31 cellular contexts compared by ENCODE assay signal in the genomic region with DNA sequence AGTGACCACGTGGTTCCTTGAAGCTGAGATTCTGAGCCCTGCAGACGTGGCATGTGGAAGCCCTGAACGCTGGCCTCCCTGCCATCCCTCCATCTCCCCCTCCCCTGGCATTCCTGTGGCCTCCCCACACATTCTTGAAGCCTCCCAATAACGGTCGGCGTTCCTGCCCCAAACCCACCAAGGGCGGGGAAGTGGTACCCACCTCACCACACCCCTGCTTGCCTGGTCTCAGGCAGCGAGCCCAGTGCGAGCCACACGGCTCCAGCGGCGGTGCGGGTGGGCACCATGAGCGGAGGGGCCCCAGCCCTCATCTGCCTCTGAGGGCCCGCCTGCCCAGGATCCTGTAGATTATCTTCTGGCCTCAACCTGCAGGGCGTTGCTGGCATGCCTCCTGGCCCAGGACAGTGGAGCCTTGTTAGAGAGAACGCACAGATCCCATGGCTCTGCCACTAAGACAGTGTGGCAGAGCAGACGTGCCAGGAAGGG. TPM values are rescaled to one million over a fixed set of nuclear protein-coding genes. Genes with fewer than 3 reads are reported as not detected.
DNase-seq lines count a peak whose midpoint lies in the region; ATAC-seq, FAIRE-seq and TF ChIP-seq lines count a peak whose summit lies in the region.
"Had no signal": no experiment of that assay in that cellular context is flagged by ENCODE, and none has a peak within 500 bp of the region (broad histone marks: within the 10 kb centered on the region; RNA-seq: fewer than 3 reads in every experiment).

No MANE protein-coding gene starts in this region.

- ATAC-seq in GM18498 (IDR thresholded peaks at IDR 0.05; ENCODE audit: unreplicated experiment) = no peak
- ATAC-seq: left lung; stimulated activated effector memory CD8-positive, alpha-beta T cell treated with anti-CD3 and anti-CD28 coated beads, Interleukin-12 subunit alpha, Interleukin-12 subunit beta, amount 100 ng/mL, for 72 hours had no signal

- WGBS in tibial nerve, 2 donors = 79 to 82% methylated on average over 18 of the region's 18 CpGs

- H3K27me3 ChIP-seq in SJCRH30 (peaks cover 15% of the 10 kb centered on the region; the same call in 1 of the 2 replicates), tibial nerve (no peaks in the 10 kb centered on the region)
- H3K27me3 ChIP-seq: cardiac muscle cell, upper lobe of left lung had no signal

- H3K36me3 ChIP-seq in SJCRH30 = no peaks in the 10 kb centered on the region
- no peaks in the 10 kb centered on the region for H3K36me3 ChIP-seq in tibial nerve
- H3K36me3 ChIP-seq: cardiac muscle cell, left lung, neutrophil, prostate gland, upper lobe of left lung had no signal

- FAIRE-seq in GM19239 (lab: Jason Lieb, UNC) = no peak

- H3K4me3 ChIP-seq in SJCRH30 = no peak overlapping the region
- H3K4me3 ChIP-seq in tibial nerve = no peak overlapping the region
- H3K4me3 ChIP-seq: cardiac muscle cell, coronary artery, left lung, prostate gland, upper lobe of left lung had no signal

- H3K9me3 ChIP-seq in SJCRH30 (replicated peaks) (no peaks in the 10 kb centered on the region), tibial nerve (no peaks in the 10 kb centered on the region)
- H3K9me3 ChIP-seq: left lung, neutrophil, prostate gland, SK-N-SH, upper lobe of left lung had no signal

- TF ChIP-seq CTCF in tibial nerve (IDR thresholded peaks at IDR 0.05) = no peak

- TF ChIP-seq EP300 in tibial nerve (IDR thresholded peaks at IDR 0.05) = no peak

- peaks cover 4% of the 10 kb centered on the region; the same call in 1 of the 2 replicates for H3K4me1 ChIP-seq in SJCRH30
- peaks cover 0 to 49% (median 7%) of the 10 kb centered on the region in 4 donors for H3K4me1 ChIP-seq in tibial nerve
- H3K4me1 ChIP-seq: prostate gland had no signal

- TF ChIP-seq POLR2A in tibial nerve (IDR thresholded peaks at IDR 0.05) = no peak

- DNase-seq in HS-27A (ENCODE audit: low read depth) = peak; percentile 88
- peak; percentile 26 to 42 for DNase-seq in SJCRH30
- peak; percentile 83 for DNase-seq in myocyte (ENCODE audit: low read depth)
- DNase-seq in tibial nerve (ENCODE audit: low spot score in 2 of 2) = no peak
- DNase-seq in SW 1271 (lab: John Stamatoyannopoulos, UW) = no peak
- no peak for DNase-seq in GM19239 (ENCODE audit: insufficient read length, low spot score)
- DNase-seq: activated CD4-positive, alpha-beta memory T cell treated with anti-CD3 and anti-CD28 coated beads, Interleukin-2, amount 10 ng/mL, durations not matched to agents 7 days and 5 days; anterior cingulate cortex; C1 segment of cervical spinal cord; effector memory CD4-positive, alpha-beta T cell; GDM1; glutamatergic neuron; left lung; NCI-H1092; NCI-H1694 treated with DMSO at 0.1 percent for 48 hours; NCI-H2171 treated with DMSO at 0.1 percent for 48 hours; NCI-H510A; OCI-M1; SK-N-SH; stimulated activated CD4-positive, alpha-beta T cell treated with anti-CD3 and anti-CD28 coated beads, Interleukin-15, amount 100 ng/mL, for 24 hours; stimulated activated CD4-positive, alpha-beta T cell treated with anti-CD3 and anti-CD28 coated beads, Interleukin-4, amount 100 ng/mL, for 4 hours had no signal

- H3K27ac ChIP-seq in SJCRH30 (no peak overlapping the region), tibial nerve (peak overlapping the region in 3 of 4 donors; percentile 20 to 76 (median 70))
- H3K27ac ChIP-seq: cardiac muscle cell, coronary artery, left lung, neutrophil, prostate gland, upper lobe of left lung had no signal

RNA-seq across cellular contexts. Expression of gene PRELP, which starts 20.6 kb away (rescaled TPM):
- not detected in 2 replicates for total RNA-seq in SJCRH30 (2014; rRNA removed; shearing (Covaris generic))
- total RNA-seq in myocyte (0.11 and 0.31 TPM in 2 replicates), tibial nerve (100 to 1,000 TPM; 108 to 291 (median 153) TPM)
- 1.2 TPM for polyA plus RNA-seq in myocyte (2012)
- total RNA-seq: activated CD4-positive, alpha-beta memory T cell treated with anti-CD3 and anti-CD28 coated beads, Interleukin-2, amount 10 ng/mL, durations not matched to agents 7 days and 5 days; activated T-helper 2 cell treated with anti-CD3 and anti-CD28 coated beads, Interferon-gamma antibody, Interleukin-2, Interleukin-4, amounts not matched to agents 10 μg/mL and 5 μg/mL and 100 μg/mL, durations not matched to agents 14 hours and 24 hours and 36 hours; cardiac muscle cell; epithelial cell of proximal tubule had no signal

RNA-seq across cellular contexts. Expression of gene OPTC, which starts 38.9 kb away (rescaled TPM):
- total RNA-seq in SJCRH30 (2014; rRNA removed; shearing (Covaris generic)) = not detected in 2 replicates
- total RNA-seq in myocyte (not detected in 2 replicates), tibial nerve (not detected)
- polyA plus RNA-seq in myocyte (2012) = not detected
- total RNA-seq: activated CD4-positive, alpha-beta memory T cell treated with anti-CD3 and anti-CD28 coated beads, Interleukin-2, amount 10 ng/mL, durations not matched to agents 7 days and 5 days; activated T-helper 2 cell treated with anti-CD3 and anti-CD28 coated beads, Interferon-gamma antibody, Interleukin-2, Interleukin-4, amounts not matched to agents 10 μg/mL and 5 μg/mL and 100 μg/mL, durations not matched to agents 14 hours and 24 hours and 36 hours; cardiac muscle cell; epithelial cell of proximal tubule; left lung; prostate gland; subcutaneous adipose tissue; upper lobe of left lung had no signal
- polyA plus RNA-seq: cardiac muscle cell, SK-N-SH had no signal

Comparison
In these comparisons a context has a peak if more than half of its experiments do, and no peak if none do; other contexts are left out.
1. DNase-seq: peak in HS-27A (single experiment), SJCRH30 (2 of 2) and myocyte (single experiment); none in tibial nerve (0 of 2), SW 1271 (0 of 2) and GM19239 (single experiment).
2. RNA of gene PRELP, which starts 20.6 kb away (total RNA-seq): 108 to 291 TPM in tibial nerve; 0.11 to 0.31 TPM in myocyte and not detected in SJCRH30; every median in the first group is over 10 times any median in the second.